Comparison of ENCODE assay signal across 8 cellular contexts in the genomic region with DNA sequence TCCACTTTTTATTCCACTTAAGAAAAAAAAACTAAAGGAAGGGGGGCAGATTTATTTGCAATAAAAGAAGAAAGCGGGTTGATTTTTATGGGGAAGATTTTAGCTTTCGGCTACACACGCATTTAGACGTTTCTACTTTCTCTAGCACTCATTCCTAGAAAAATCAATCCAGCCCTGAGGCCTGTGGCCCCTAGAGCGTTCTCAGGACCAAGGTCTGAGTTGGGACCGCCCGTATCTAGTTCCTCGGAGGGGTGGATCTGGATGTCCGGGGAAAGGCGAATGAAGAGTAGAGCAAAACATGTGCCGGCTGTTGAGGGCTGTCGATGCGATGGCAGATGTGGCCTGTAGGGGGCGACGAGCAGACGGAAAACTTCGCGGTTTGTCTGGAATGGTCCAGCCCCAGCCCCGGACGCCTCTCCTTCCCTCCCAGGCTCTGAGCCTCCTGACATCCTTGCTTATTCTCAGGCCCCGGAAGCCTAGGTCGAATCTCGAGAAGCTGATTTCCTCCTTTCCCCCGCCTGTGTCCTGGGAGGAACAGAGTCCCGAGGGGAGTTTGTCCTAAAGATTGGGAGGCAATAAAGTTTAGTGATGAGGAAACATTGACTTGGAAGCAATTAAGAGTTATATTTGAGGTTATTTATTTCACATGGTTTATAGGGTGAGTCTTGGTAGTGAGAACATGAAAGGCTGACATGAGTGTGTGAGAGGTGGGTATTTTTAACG. TPM values are rescaled to one million over a fixed set of nuclear protein-coding genes. Genes with fewer than 3 reads are reported as not detected.
DNase-seq lines count a peak whose midpoint lies in the region; ATAC-seq and TF ChIP-seq lines count a peak whose summit lies in the region.

No MANE protein-coding gene starts in this region.

- POLR2A ChIA-PET in CD4-positive, alpha-beta memory T cell (lab: Charles Lee; ENCODE audit: partially characterized antibody) = interaction anchor here (2.2 kb wide), 1 partner anchor 8 kb away, joined by 8 read pairs; no protein-coding TSS in a partner anchor

- CTCF ChIA-PET in CD4-positive, alpha-beta memory T cell (lab: Charles Lee; ENCODE audit: partially characterized antibody) = interaction anchor here (0.7 to 1.0 kb wide), 3 partner anchors 11 to 45 kb away, joined by 3 read pairs; no protein-coding TSS in a partner anchor

- H3K27me3 ChIP-seq in CD4-positive, alpha-beta memory T cell (ENCODE audit: insufficient read depth, low read length) = peaks cover 71% of the 10 kb centered on the region
- peaks cover 99% of the 10 kb centered on the region for H3K27me3 ChIP-seq in lower lobe of right lung (ENCODE audit: low read depth)

- H3K4me3 Mint-ChIP-seq in CD4-positive, alpha-beta memory T cell = peak overlapping the region in 5 of 8 donors; percentile 12 to 47 (median 32)

- no peaks in the 10 kb centered on the region for H3K9me3 ChIP-seq in CD4-positive, alpha-beta memory T cell (ENCODE audit: control insufficient read depth in 1 of 2, low read length in 2 of 2)
- no peaks in the 10 kb centered on the region for H3K9me3 ChIP-seq in lower lobe of right lung

- H3K36me3 ChIP-seq in CD4-positive, alpha-beta memory T cell (ENCODE audit: insufficient read depth, low read length) = no peaks in the 10 kb centered on the region
- no peaks in the 10 kb centered on the region for H3K36me3 ChIP-seq in lower lobe of right lung

- TF ChIP-seq EP300 in Ishikawa (IDR thresholded peaks at IDR 0.05; ENCODE audit: borderline replicate concordance) = no peak

- ATAC-seq in GM18498 (IDR thresholded peaks at IDR 0.05; ENCODE audit: unreplicated experiment) (peak; percentile 50), lower lobe of right lung (peak; percentile 78 to 81), HG03457 (IDR thresholded peaks at IDR 0.05; ENCODE audit: unreplicated experiment) (no peak), HG02623 (IDR thresholded peaks at IDR 0.05; ENCODE audit: unreplicated experiment) (no peak)

- no peak overlapping the region for H3K27ac ChIP-seq in CD4-positive, alpha-beta memory T cell (ENCODE audit: low read depth, low read length)
- H3K27ac ChIP-seq in coronary artery = no peak overlapping the region
- H3K27ac ChIP-seq in lower lobe of right lung = no peak overlapping the region

- peak overlapping the region in 5 of 7 donors; percentile 15 to 87 (median 69) for H3K27ac Mint-ChIP-seq in CD4-positive, alpha-beta memory T cell

- H3K9me3 Mint-ChIP-seq in CD4-positive, alpha-beta memory T cell = peaks cover 2 to 50% (median 34%) of the 10 kb centered on the region in 8 donors

- peak in 2 of 5 donors; percentile 30 to 43 for DNase-seq in CD4-positive, alpha-beta memory T cell
- DNase-seq in SK-N-DZ (ENCODE audit: low spot score) (peak; percentile 65), coronary artery (ENCODE audit: low spot score) (no peak), lower lobe of right lung (peak; percentile 72)

- peaks cover 0 to 7% of the 10 kb centered on the region in 2 donors for H3K36me3 Mint-ChIP-seq in CD4-positive, alpha-beta memory T cell

- TF ChIP-seq CTCF in coronary artery (IDR thresholded peaks at IDR 0.05) = peak; percentile 28
- TF ChIP-seq CTCF in lower lobe of right lung (IDR thresholded peaks at IDR 0.05) = peak; percentile 64

- peak; percentile 81 for TF ChIP-seq RAD21 in Ishikawa (IDR thresholded peaks at IDR 0.05; ENCODE audit: low read depth)

- H3K27me3 Mint-ChIP-seq in CD4-positive, alpha-beta memory T cell = peaks cover 57 to 60% of the 10 kb centered on the region in 2 donors

- intact Hi-C loops in CD4-positive, alpha-beta memory T cell (cut with micrococcal nuclease) = loop anchor here (2.0 kb wide), 1 partner anchor 39 kb away; a partner anchor contains a TSS
- intact Hi-C loops in lower lobe of right lung (cut with DNase I) = no loop called here

- peaks cover 17 to 40% (median 26%) of the 10 kb centered on the region in 4 donors for H3K4me1 Mint-ChIP-seq in CD4-positive, alpha-beta memory T cell

- no peak overlapping the region for H3K4me3 ChIP-seq in CD4-positive, alpha-beta memory T cell (ENCODE audit: low read length in 2 of 2)
- H3K4me3 ChIP-seq in coronary artery = no peak overlapping the region
- no peak overlapping the region for H3K4me3 ChIP-seq in lower lobe of right lung

- H3K4me1 ChIP-seq in CD4-positive, alpha-beta memory T cell (ENCODE audit: insufficient read depth, low read length) = peaks cover 14% of the 10 kb centered on the region
- peaks cover 11% of the 10 kb centered on the region for H3K4me1 ChIP-seq in lower lobe of right lung

TF ChIP-seq in Ishikawa, 13 proteins besides CTCF, POLR2A, EP300 and RAD21:
- TF ChIP-seq, protein P1, sequence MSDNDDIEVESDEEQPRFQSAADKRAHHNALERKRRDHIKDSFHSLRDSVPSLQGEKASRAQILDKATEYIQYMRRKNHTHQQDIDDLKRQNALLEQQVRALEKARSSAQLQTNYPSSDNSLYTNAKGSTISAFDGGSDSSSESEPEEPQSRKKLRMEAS (IDR thresholded peaks at IDR 0.05) = peak; percentile 80
- TF ChIP-seq FOXM1 (IDR thresholded peaks at IDR 0.05; ENCODE audit: borderline replicate concordance, low read depth) (no peak), YY1 (IDR thresholded peaks at IDR 0.05; ENCODE audit: low read depth) (0 out of 2 replicates have a peak, but pooled peaks have one; percentile 14)
TF ChIP-seq in Ishikawa: peak in this region for 2.

RNA-seq across cellular contexts. Expression of a gene that starts 5.2 kb away (rescaled TPM):
- total RNA-seq in CD4-positive, alpha-beta memory T cell = not detected
- not detected for polyA plus RNA-seq in CD4-positive, alpha-beta memory T cell
- polyA plus RNA-seq in SK-N-DZ (2014; cell fraction: cytosol; rRNA removed) = not detected in 2 replicates
- polyA plus RNA-seq in SK-N-DZ (2014; cell fraction: nucleus; rRNA removed) = not detected in 2 replicates
- total RNA-seq in lower lobe of right lung = not detected

RNA-seq across cellular contexts. Expression of a gene that starts 39.8 kb away (rescaled TPM):
- 10 to 100 TPM; 27.6 to 28.4 TPM for total RNA-seq in CD4-positive, alpha-beta memory T cell
- polyA plus RNA-seq in CD4-positive, alpha-beta memory T cell = 10 to 100 TPM; 21.9 to 22.0 TPM
- polyA plus RNA-seq in SK-N-DZ (2014; cell fraction: cytosol; rRNA removed) = 11.7 and 12.7 TPM in 2 replicates
- 40.5 and 51.8 TPM in 2 replicates for polyA plus RNA-seq in SK-N-DZ (2014; cell fraction: nucleus; rRNA removed)
- 11.8 TPM for total RNA-seq in lower lobe of right lung

Comparison
In these comparisons a context has a peak if more than half of its experiments do, and no peak if none do; other contexts are left out.
1. ATAC-seq: peak in GM18498 (single experiment) and lower lobe of right lung (2 of 2); none in HG03457 (single experiment) and HG02623 (single experiment).